In genomic region chr19:44857837-44858236, GRCh38 we compare ENCODE assay signal across 27 cellular contexts. TPM values are rescaled to one million over a fixed set of nuclear protein-coding genes. Genes with fewer than 3 reads are reported as not detected.
DNase-seq lines count a peak whose midpoint lies in the region; ATAC-seq and TF ChIP-seq lines count a peak whose summit lies in the region.
"Had no signal": no experiment of that assay in that cellular context is flagged by ENCODE, and none has a peak within 500 bp of the region (broad histone marks: within the 10 kb centered on the region; RNA-seq: fewer than 3 reads in every experiment).

No MANE protein-coding gene starts in this region.

- CTCF ChIA-PET in Calu3 (lab: Charles Lee) = interaction anchor here (0.7 to 0.9 kb wide), 3 partner anchors 10 to 235 kb away, joined by 3 to 4 read pairs (median 3); partner anchors contain the start of genes PPP1R37 and TOMM40
- CTCF ChIA-PET in Caco-2 (lab: Charles Lee) = interaction anchor here (0.7 kb wide), 1 partner anchor 12 kb away, joined by 6 read pairs; no protein-coding TSS in a partner anchor

- H3K27me3 Mint-ChIP-seq in Calu3 (ENCODE audit: unreplicated experiment) = no peaks in the 10 kb centered on the region
- no peaks in the 10 kb centered on the region for H3K27me3 Mint-ChIP-seq in progenitor cell of endocrine pancreas
- no peaks in the 10 kb centered on the region for H3K27me3 Mint-ChIP-seq in Caco-2 (ENCODE audit: insufficient read depth, unreplicated experiment)
- H3K27me3 Mint-ChIP-seq: activated CD8-positive, alpha-beta T cell treated with anti-CD3 and anti-CD28 coated beads for 36 hours had no signal

- H3K4me1 Mint-ChIP-seq in Calu3 (ENCODE audit: low read depth, unreplicated experiment) (peaks cover 39% of the 10 kb centered on the region), progenitor cell of endocrine pancreas (ENCODE audit: low read depth) (peaks cover 13% of the 10 kb centered on the region), Caco-2 (ENCODE audit: low read depth, unreplicated experiment) (peaks cover 16% of the 10 kb centered on the region)
- H3K4me1 Mint-ChIP-seq: activated CD4-positive, alpha-beta T cell treated with anti-CD3 and anti-CD28 coated beads for 36 hours had no signal

- H3K9me3 Mint-ChIP-seq in Calu3 (ENCODE audit: low read depth, unreplicated experiment) = no peaks in the 10 kb centered on the region
- no peaks in the 10 kb centered on the region for H3K9me3 Mint-ChIP-seq in progenitor cell of endocrine pancreas (ENCODE audit: low read depth)
- no peaks in the 10 kb centered on the region for H3K9me3 Mint-ChIP-seq in Caco-2 (ENCODE audit: unreplicated experiment)
- H3K9me3 Mint-ChIP-seq: activated CD8-positive, alpha-beta T cell treated with anti-CD3 and anti-CD28 coated beads for 36 hours; activated naive CD4-positive, alpha-beta T cell treated with anti-CD3 and anti-CD28 coated beads for 36 hours; activated T-helper 1 cell treated with anti-CD3 and anti-CD28 coated beads, Interleukin-12 subunit alpha, Interleukin-12 subunit beta, Interleukin-2, Interleukin-4 antibody, amounts not matched to agents 30 ng/mL and 10 ng/mL and 1 ng/mL, durations not matched to agents 14 hours and 24 hours and 36 hours; immature natural killer cell had no signal

- no peak overlapping the region for H3K27ac ChIP-seq in breast epithelium
- H3K27ac ChIP-seq: dorsolateral prefrontal cortex, PC-9, prostate gland, tibial artery had no signal

- BruUV-seq in Calu3 (replicated peaks; lab: Mats Ljungman, UMichigan) (no TSS peak), Caco-2 (replicated peaks; lab: Mats Ljungman, UMichigan) (no TSS peak)

- POLR2A ChIA-PET in Caco-2 (lab: Charles Lee) = interaction anchor here (0.5 to 0.7 kb wide), 2 partner anchors 21 to 52 kb away, joined by 3 read pairs; no protein-coding TSS in a partner anchor

- H3K36me3 ChIP-seq in breast epithelium (no peaks in the 10 kb centered on the region), Caco-2 (ENCODE audit: control insufficient read depth, insufficient read depth, low read length) (0 out of 2 replicates have a peak, but pooled peaks cover 1% of the 10 kb centered on the region)
- H3K36me3 ChIP-seq: prostate gland had no signal

- peaks cover 0 to 5% of the 10 kb centered on the region in 2 donors for H3K4me1 ChIP-seq in breast epithelium
- H3K4me1 ChIP-seq in Caco-2 = peaks cover 3% of the 10 kb centered on the region; the same call in 1 of the 2 replicates

- no peak overlapping the region for H3K4me3 ChIP-seq in breast epithelium
- H3K4me3 ChIP-seq in Caco-2 (ENCODE audit: low read depth, low read length) = no peak overlapping the region
- H3K4me3 ChIP-seq: dorsolateral prefrontal cortex, PC-9, prostate gland, tibial artery had no signal

- H3K36me3 Mint-ChIP-seq in Calu3 (ENCODE audit: insufficient read depth, unreplicated experiment) (peaks cover 48% of the 10 kb centered on the region), progenitor cell of endocrine pancreas (ENCODE audit: insufficient read depth) (peaks cover 28% of the 10 kb centered on the region), Caco-2 (ENCODE audit: insufficient read depth, unreplicated experiment) (peaks cover 86% of the 10 kb centered on the region)
- H3K36me3 Mint-ChIP-seq: immature natural killer cell had no signal

- peak; percentile 33 for DNase-seq in Calu3
- DNase-seq in NCI-H69 (lab: John Stamatoyannopoulos, UW) = peak; percentile 75
- no peak for DNase-seq in left colon
- no peak for DNase-seq in progenitor cell of endocrine pancreas (ENCODE audit: low spot score, unreplicated experiment)
- no peak for DNase-seq in breast epithelium (ENCODE audit: low spot score in 2 of 2)
- no peak for DNase-seq in Caco-2
- DNase-seq: activated CD4-positive, alpha-beta T cell treated with anti-CD3 and anti-CD28 coated beads for 36 hours; activated CD8-positive, alpha-beta memory T cell treated with anti-CD3 and anti-CD28 coated beads, Interleukin-2, amount 50 U/mL, for 48 hours; activated CD8-positive, alpha-beta T cell treated with anti-CD3 and anti-CD28 coated beads for 36 hours; activated naive CD4-positive, alpha-beta T cell treated with anti-CD3 and anti-CD28 coated beads for 36 hours; cerebellar nuclear complex; DMS79 treated with DMSO at 0.1 percent for 48 hours; dorsolateral prefrontal cortex; GF-D8; immature natural killer cell; NCI-H1092 treated with DMSO at 0.1 percent for 48 hours; NCI-H2029; NCI-H524 treated with DMSO at 0.1 percent for 48 hours; NK-92 treated with Interleukin-12 subunit alpha and Interleukin-12 subunit beta, amount 100 ng/mL, for 24 hours; PC-9; stimulated activated CD4-positive, alpha-beta T cell treated with anti-CD3 and anti-CD28 coated beads, Interleukin-4, amount 100 ng/mL, for 1 hour; T-helper 17 cell; tibial artery had no signal

- H3K4me3 Mint-ChIP-seq in Calu3 (ENCODE audit: low read depth, unreplicated experiment) = no peak overlapping the region
- H3K4me3 Mint-ChIP-seq in progenitor cell of endocrine pancreas (ENCODE audit: low read depth) = no peak overlapping the region
- H3K4me3 Mint-ChIP-seq in Caco-2 (ENCODE audit: unreplicated experiment) = no peak overlapping the region
- H3K4me3 Mint-ChIP-seq: activated CD4-positive, alpha-beta T cell treated with anti-CD3 and anti-CD28 coated beads for 36 hours; activated CD8-positive, alpha-beta T cell treated with anti-CD3 and anti-CD28 coated beads for 36 hours; activated naive CD4-positive, alpha-beta T cell treated with anti-CD3 and anti-CD28 coated beads for 36 hours; activated T-helper 1 cell treated with anti-CD3 and anti-CD28 coated beads, Interleukin-12 subunit alpha, Interleukin-12 subunit beta, Interleukin-2, Interleukin-4 antibody, amounts not matched to agents 30 ng/mL and 10 ng/mL and 1 ng/mL, durations not matched to agents 14 hours and 24 hours and 36 hours; immature natural killer cell; T-helper 17 cell had no signal

- no peak for TF ChIP-seq CTCF in Calu3 (IDR thresholded peaks at IDR 0.05; ENCODE audit: unreplicated experiment)
- TF ChIP-seq CTCF in progenitor cell of endocrine pancreas (IDR thresholded peaks at IDR 0.05; ENCODE audit: unreplicated experiment) = no peak
- TF ChIP-seq CTCF in breast epithelium (IDR thresholded peaks at IDR 0.05) = no peak
- TF ChIP-seq CTCF in Caco-2 (IDR thresholded peaks at IDR 0.05; ENCODE audit: insufficient read depth in 1 of 2, low read depth in 1 of 2, low read length in 1 of 2, severe bottlenecking in 1 of 2, unreplicated experiment in 1 of 2) = no peak

- intact Hi-C loops in Calu3 (cut with micrococcal nuclease; ENCODE audit: unreplicated experiment) = no loop called here
- intact Hi-C loops in left colon (cut with DNase I, micrococcal nuclease) = no loop called here
- intact Hi-C loops in breast epithelium (cut with DNase I; ENCODE audit: low total_unique reads) = no loop called here
- intact Hi-C loops in Caco-2 (cut with micrococcal nuclease; ENCODE audit: unreplicated experiment) = no loop called here

- ATAC-seq in left colon = peak; percentile 62
- ATAC-seq in HG02938 (IDR thresholded peaks at IDR 0.05; ENCODE audit: unreplicated experiment) = no peak
- ATAC-seq: activated CD4-positive, alpha-beta T cell treated with anti-CD3 and anti-CD28 coated beads for 36 hours; activated CD8-positive, alpha-beta T cell treated with anti-CD3 and anti-CD28 coated beads for 36 hours; Right ventricle myocardium inferior; T-helper 17 cell had no signal

- no peaks in the 10 kb centered on the region for H3K9me3 ChIP-seq in breast epithelium
- no peaks in the 10 kb centered on the region for H3K9me3 ChIP-seq in Caco-2
- H3K9me3 ChIP-seq: prostate gland, tibial artery had no signal

- no peaks in the 10 kb centered on the region for H3K27me3 ChIP-seq in breast epithelium
- H3K27me3 ChIP-seq in Caco-2 (replicated peaks; ENCODE audit: control insufficient read depth, insufficient read depth, low read length) = no peaks in the 10 kb centered on the region
- H3K27me3 ChIP-seq: dorsolateral prefrontal cortex, tibial artery had no signal

- TF ChIP-seq POLR2A in breast epithelium (IDR thresholded peaks at IDR 0.05) = no peak

- H3K27ac Mint-ChIP-seq in Calu3 (ENCODE audit: unreplicated experiment) (no peak overlapping the region), progenitor cell of endocrine pancreas (peak overlapping the region; percentile 38), Caco-2 (ENCODE audit: unreplicated experiment) (no peak overlapping the region)
- H3K27ac Mint-ChIP-seq: activated CD4-positive, alpha-beta T cell treated with anti-CD3 and anti-CD28 coated beads for 36 hours; activated CD8-positive, alpha-beta T cell treated with anti-CD3 and anti-CD28 coated beads for 36 hours; activated naive CD4-positive, alpha-beta T cell treated with anti-CD3 and anti-CD28 coated beads for 36 hours; activated T-helper 1 cell treated with anti-CD3 and anti-CD28 coated beads, Interleukin-12 subunit alpha, Interleukin-12 subunit beta, Interleukin-2, Interleukin-4 antibody, amounts not matched to agents 30 ng/mL and 10 ng/mL and 1 ng/mL, durations not matched to agents 14 hours and 24 hours and 36 hours; immature natural killer cell; T-helper 17 cell had no signal

RNA-seq across cellular contexts. Expression of gene NECTIN2, which starts 11.7 kb away (rescaled TPM):
- total RNA-seq in Calu3 (2022) (137 and 174 TPM in 2 replicates), left colon (100 to 1,000 TPM; 112 to 125 TPM), progenitor cell of endocrine pancreas (201 and 203 TPM in 2 replicates), breast epithelium (100 to 1,000 TPM in 1 of 3 donors, 10 to 100 TPM in 2; 28.0 to 114 (median 86.6) TPM), Caco-2 (2022) (257 and 258 TPM in 2 replicates)

RNA-seq across cellular contexts. Expression of gene TOMM40, which starts 33.2 kb away (rescaled TPM):
- total RNA-seq in Calu3 (2022) (152 and 162 TPM in 2 replicates), left colon (10 to 100 TPM; 48.7 to 80.0 TPM), progenitor cell of endocrine pancreas (63.0 and 67.1 TPM in 2 replicates), breast epithelium (10 to 100 TPM; 32.9 to 48.2 (median 39.7) TPM), Caco-2 (2022) (205 and 227 TPM in 2 replicates)

RNA-seq across cellular contexts. Expression of gene APOE, which starts 47.8 kb away (rescaled TPM):
- total RNA-seq in Calu3 (2022) (1.1 and 4.1 TPM in 2 replicates), left colon (10 to 100 TPM; 14.6 to 88.2 TPM), progenitor cell of endocrine pancreas (198 and 233 TPM in 2 replicates), breast epithelium (1,000 to 10,000 TPM in 2 of 3 donors, 100 to 1,000 TPM in 1; 439 to 1,162 (median 1,092) TPM), Caco-2 (2022) (1,346 and 1,404 TPM in 2 replicates)

RNA-seq across cellular contexts. Expression of gene BCAM, which starts 48.9 kb away (rescaled TPM):
- total RNA-seq in Calu3 (2022) (30.0 and 31.2 TPM in 2 replicates), left colon (10 to 100 TPM; 21.4 to 21.7 TPM), progenitor cell of endocrine pancreas (197 and 211 TPM in 2 replicates), breast epithelium (100 to 1,000 TPM in 1 of 3 donors, 10 to 100 TPM in 2; 17.1 to 102 (median 75.4) TPM), Caco-2 (2022) (230 and 244 TPM in 2 replicates)
- total RNA-seq: activated CD4-positive, alpha-beta T cell treated with anti-CD3 and anti-CD28 coated beads for 36 hours; activated CD8-positive, alpha-beta T cell treated with anti-CD3 and anti-CD28 coated beads for 36 hours; activated naive CD4-positive, alpha-beta T cell treated with anti-CD3 and anti-CD28 coated beads for 36 hours; activated T-helper 1 cell treated with anti-CD3 and anti-CD28 coated beads, Interleukin-12 subunit alpha, Interleukin-12 subunit beta, Interleukin-2, Interleukin-4 antibody, amounts not matched to agents 30 ng/mL and 10 ng/mL and 1 ng/mL, durations not matched to agents 14 hours and 24 hours and 36 hours; T-helper 17 cell had no signal

RNA-seq across cellular contexts. Expression of gene APOC1, which starts 56.6 kb away (rescaled TPM):
- total RNA-seq in Calu3 (2022) (4.7 and 5.0 TPM in 2 replicates), left colon (10 to 100 TPM in 1 of 2 donors, 1 to 10 TPM in 1; 2.8 to 23.8 TPM), progenitor cell of endocrine pancreas (85.5 and 89.4 TPM in 2 replicates), breast epithelium (100 to 1,000 TPM in 1 of 3 donors, 10 to 100 TPM in 2; 59.0 to 285 (median 78.7) TPM), Caco-2 (2022) (246 and 250 TPM in 2 replicates)
- total RNA-seq: T-helper 17 cell had no signal

Comparison
In these comparisons a context has a peak if more than half of its experiments do, and no peak if none do; other contexts are left out.
1. DNase-seq: peak in Calu3 (single experiment) and NCI-H69 (single experiment); none in left colon (0 of 2), progenitor cell of endocrine pancreas (single experiment), breast epithelium (0 of 2) and Caco-2 (0 of 2).